ENCODE assay signal across 15 cellular contexts in the genomic region with DNA sequence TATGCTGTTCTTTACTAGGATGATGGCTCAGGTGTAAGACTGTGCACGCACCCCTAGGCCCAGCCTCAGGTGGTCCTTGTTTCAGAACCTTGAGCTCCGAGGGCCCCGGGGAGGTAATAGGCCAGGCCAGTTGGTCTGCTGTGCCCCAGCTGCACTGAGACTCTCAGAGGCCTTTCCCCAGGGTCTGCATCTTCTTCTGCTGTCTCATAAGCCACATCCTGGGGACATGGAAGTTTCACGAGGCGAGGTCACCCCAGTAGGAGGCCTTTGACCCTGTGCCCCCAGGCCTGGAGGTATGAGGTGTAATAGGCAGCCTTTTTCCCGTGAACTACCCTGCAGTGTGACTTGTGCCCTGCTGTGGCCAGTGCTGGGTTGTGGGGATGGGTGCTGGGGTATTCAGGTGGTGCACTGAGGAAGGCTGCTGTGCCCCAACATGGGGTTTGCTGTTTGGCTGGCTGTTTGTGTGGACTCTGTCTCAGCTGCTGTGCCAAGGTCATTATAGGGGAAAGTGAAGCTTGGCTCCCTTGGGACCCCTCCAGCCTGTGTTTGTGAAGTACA. TPM values are rescaled to one million over a fixed set of nuclear protein-coding genes. Genes with fewer than 3 reads are reported as not detected.
"Had no signal": no experiment of that assay in that cellular context is flagged by ENCODE, and none has a peak within 500 bp of the region (broad histone marks: within the 10 kb centered on the region; RNA-seq: fewer than 3 reads in every experiment).

No MANE protein-coding gene starts in this region.

- H3K27me3 ChIP-seq: esophagus squamous epithelium, sigmoid colon, uterus had no signal

- H3K36me3 ChIP-seq: uterus had no signal

- H3K27ac ChIP-seq: esophagus squamous epithelium, psoas muscle, sigmoid colon, uterus had no signal

- DNase-seq: activated CD4-positive, alpha-beta T cell treated with anti-CD3 and anti-CD28 coated beads, Interleukin-2, amount 50 U/mL, for 1 hour; activated gamma-delta T cell; activated T-cell treated with anti-CD3 and anti-CD28 coated beads, Interleukin-2, amount 50 U/mL, for 48 hours; amygdala; esophagus squamous epithelium; foreskin fibroblast; head of caudate nucleus; natural killer cell; psoas muscle; sigmoid colon; stimulated activated CD4-positive, alpha-beta T cell treated with anti-CD3 and anti-CD28 coated beads, Interleukin-12 subunit alpha, Interleukin-12 subunit beta, amount 100 ng/mL, for 4 hours; T-helper 17 cell; uterus had no signal

- H3K4me1 ChIP-seq: uterus had no signal

- H3K9me3 ChIP-seq: esophagus squamous epithelium, mucosa of descending colon, psoas muscle, sigmoid colon, uterus had no signal

- H3K4me3 ChIP-seq: esophagus squamous epithelium, mucosa of descending colon, psoas muscle, sigmoid colon, uterus had no signal

- ATAC-seq: mucosa of descending colon, natural killer cell, psoas muscle, T-helper 17 cell had no signal

RNA-seq across cellular contexts. Expression of a gene that starts 6.9 kb away (rescaled TPM):
- total RNA-seq: lung microvascular endothelial cell had no signal

RNA-seq across cellular contexts. Expression of a gene that starts 35.3 kb away (rescaled TPM):
- total RNA-seq: lung microvascular endothelial cell had no signal
